In the genomic region with DNA sequence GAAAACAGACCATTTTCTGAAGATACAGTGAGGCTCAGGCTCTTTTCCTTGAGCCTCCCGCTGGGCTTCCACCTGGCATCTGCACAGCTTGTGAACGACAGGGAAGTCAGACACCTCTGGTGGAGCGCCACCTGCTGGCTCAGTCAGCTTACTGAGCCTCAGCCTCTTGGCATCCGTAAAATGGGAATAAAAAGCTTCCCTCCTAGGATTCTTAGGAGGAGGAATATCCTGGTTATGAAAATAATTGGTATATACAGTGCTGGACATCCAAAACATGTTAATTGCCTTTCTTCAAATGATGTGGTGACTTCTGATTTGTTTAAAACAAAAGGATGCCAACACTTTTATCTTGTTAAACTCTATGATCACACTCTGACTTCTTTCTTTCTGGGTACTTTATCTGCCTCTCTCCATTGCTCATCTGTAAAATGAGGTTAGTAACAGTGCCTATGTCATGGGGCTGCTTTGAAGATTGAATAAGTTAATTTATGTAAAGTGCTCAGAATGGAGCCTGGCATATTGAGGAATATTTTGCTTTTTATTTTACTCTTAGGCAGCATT, we compare ENCODE assay signal across 8 cellular contexts.
DNase-seq lines count a peak whose midpoint lies in the region; ATAC-seq and TF ChIP-seq lines count a peak whose summit lies in the region.

No MANE protein-coding gene starts in this region.

- no peak overlapping the region for H3K27ac ChIP-seq in A673 (ENCODE audit: low read depth, low read length, poor library complexity, severe bottlenecking)

- no peaks in the 10 kb centered on the region for H3K36me3 ChIP-seq in A673 (ENCODE audit: insufficient read depth, low read length, poor library complexity, severe bottlenecking)

- H3K4me1 ChIP-seq in A673 (ENCODE audit: insufficient read depth, low read length, poor library complexity, severe bottlenecking) = no peaks in the 10 kb centered on the region

- POLR2A ChIA-PET in A673 (lab: Charles Lee; ENCODE audit: low non-redundant PET) = no interaction called here
- POLR2A ChIA-PET in activated CD4-positive, alpha-beta T cell treated with anti-CD3 and anti-CD28 coated beads, Interleukin-2, amount 10 ng/mL, durations not matched to agents 7 days and 5 days (lab: Charles Lee) = no interaction called here

- peak; percentile 79 for ATAC-seq in GM18502 (IDR thresholded peaks at IDR 0.05; ENCODE audit: poor library complexity, unreplicated experiment)
- peak; percentile 81 for ATAC-seq in HG03025 (IDR thresholded peaks at IDR 0.05; ENCODE audit: low FRiP score, unreplicated experiment)

- H3K4me1 Mint-ChIP-seq in activated CD4-positive, alpha-beta T cell treated with anti-CD3 and anti-CD28 coated beads, Interleukin-2, amount 10 ng/mL, durations not matched to agents 7 days and 5 days = no peaks in the 10 kb centered on the region
- peaks cover 9% of the 10 kb centered on the region for H3K4me1 Mint-ChIP-seq in mesothelial cell of epicardium

- no TSS peak for BruUV-seq in A673 (replicated peaks; lab: Mats Ljungman, UMichigan)

- CTCF ChIA-PET in A673 (lab: Charles Lee) = interaction anchor here (0.5 to 2.0 kb wide), 4 partner anchors 10 to 140 kb away, joined by 3 to 13 read pairs (median 4); no protein-coding TSS in a partner anchor
- CTCF ChIA-PET in activated CD4-positive, alpha-beta T cell treated with anti-CD3 and anti-CD28 coated beads, Interleukin-2, amount 10 ng/mL, durations not matched to agents 7 days and 5 days (lab: Charles Lee) = interaction anchor here (0.7 to 1.5 kb wide), 3 partner anchors 11 to 491 kb away, joined by 3 to 6 read pairs (median 5); no protein-coding TSS in a partner anchor

- no peak overlapping the region for H3K27ac Mint-ChIP-seq in activated CD4-positive, alpha-beta T cell treated with anti-CD3 and anti-CD28 coated beads, Interleukin-2, amount 10 ng/mL, durations not matched to agents 7 days and 5 days
- no peak overlapping the region for H3K27ac Mint-ChIP-seq in mesothelial cell of epicardium

- H3K9me3 Mint-ChIP-seq in activated CD4-positive, alpha-beta T cell treated with anti-CD3 and anti-CD28 coated beads, Interleukin-2, amount 10 ng/mL, durations not matched to agents 7 days and 5 days = no peaks in the 10 kb centered on the region
- no peaks in the 10 kb centered on the region for H3K9me3 Mint-ChIP-seq in mesothelial cell of epicardium

- no peak overlapping the region for H3K4me3 ChIP-seq in A673 (ENCODE audit: low read depth, low read length, poor library complexity, severe bottlenecking)

- DNase-seq in A673 (ENCODE audit: low spot score) = peak; percentile 58
- peak; percentile 86 for DNase-seq in NCI-H2171 (lab: John Stamatoyannopoulos, UW)
- DNase-seq in activated CD4-positive, alpha-beta T cell treated with anti-CD3 and anti-CD28 coated beads, Interleukin-2, amount 10 ng/mL, durations not matched to agents 7 days and 5 days = peak; percentile 57
- DNase-seq in effector CD4-positive, alpha-beta T cell = peak; percentile 37
- DNase-seq in mesothelial cell of epicardium (ENCODE audit: low spot score in 2 of 2, unreplicated experiment in 2 of 2) = peak; percentile 31 to 57
- DNase-seq in stimulated activated CD8-positive, alpha-beta memory T cell treated with anti-CD3 and anti-CD28 coated beads, Interleukin-4, amount 100 ng/mL, for 48 hours = peak; percentile 82

- no peak overlapping the region for H3K4me3 Mint-ChIP-seq in activated CD4-positive, alpha-beta T cell treated with anti-CD3 and anti-CD28 coated beads, Interleukin-2, amount 10 ng/mL, durations not matched to agents 7 days and 5 days
- H3K4me3 Mint-ChIP-seq in mesothelial cell of epicardium = no peak overlapping the region

- no peaks in the 10 kb centered on the region for H3K36me3 Mint-ChIP-seq in activated CD4-positive, alpha-beta T cell treated with anti-CD3 and anti-CD28 coated beads, Interleukin-2, amount 10 ng/mL, durations not matched to agents 7 days and 5 days (ENCODE audit: low read depth)
- H3K36me3 Mint-ChIP-seq in mesothelial cell of epicardium = no peaks in the 10 kb centered on the region

- peaks cover 14% of the 10 kb centered on the region for H3K27me3 Mint-ChIP-seq in activated CD4-positive, alpha-beta T cell treated with anti-CD3 and anti-CD28 coated beads, Interleukin-2, amount 10 ng/mL, durations not matched to agents 7 days and 5 days
- H3K27me3 Mint-ChIP-seq in mesothelial cell of epicardium (ENCODE audit: low read depth) = peaks cover 1% of the 10 kb centered on the region

- TF ChIP-seq CTCF in A673 (conservative IDR thresholded peaks at IDR 0.05; ENCODE audit: low read depth, low read length) = peak; percentile 94
- peak; percentile 63 for TF ChIP-seq CTCF in mesothelial cell of epicardium (IDR thresholded peaks at IDR 0.05; ENCODE audit: unreplicated experiment)

- H3K9me3 ChIP-seq in A673 (ENCODE audit: low read depth, low read length, poor library complexity, severe bottlenecking) = no peaks in the 10 kb centered on the region

- H3K27me3 ChIP-seq in A673 (replicated peaks; ENCODE audit: insufficient read depth, low read depth, low read length, poor library complexity) = peaks cover 7% of the 10 kb centered on the region

- intact Hi-C loops in A673 (cut with micrococcal nuclease; ENCODE audit: unreplicated experiment) = loop anchor here (5.0 to 10.0 kb wide), 2 partner anchors 491 to 686 kb away; no protein-coding TSS in a partner anchor
